Comparison of ENCODE assay signal across 33 cellular contexts in the genomic region with DNA sequence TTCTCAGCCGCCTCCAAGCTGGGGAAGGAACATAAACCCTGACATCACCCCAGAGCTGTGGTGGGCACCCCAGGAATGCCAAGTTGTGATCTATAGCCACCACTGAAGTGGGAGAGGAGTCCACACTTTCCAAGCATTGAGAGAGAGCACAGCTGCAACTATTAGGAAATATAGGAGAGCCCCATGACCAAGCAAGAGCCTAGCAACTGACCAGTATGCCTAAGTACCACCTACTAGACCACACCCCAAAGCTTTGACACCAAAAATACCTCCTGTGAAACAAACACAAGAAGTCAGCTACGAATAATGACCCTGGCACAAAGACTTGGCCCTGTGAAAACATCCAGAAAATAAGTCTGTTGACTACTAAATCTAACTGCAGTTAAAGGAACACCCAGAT.
"Had no signal": no experiment of that assay in that cellular context is flagged by ENCODE, and none has a peak within 500 bp of the region (broad histone marks: within the 10 kb centered on the region; RNA-seq: fewer than 3 reads in every experiment).

No MANE protein-coding gene starts in this region.

- H3K36me3 ChIP-seq: brain microvascular endothelial cell, cardiac muscle cell, esophagus squamous epithelium, gastrocnemius medialis, heart right ventricle, WERI-Rb-1 had no signal

- H3K27me3 Mint-ChIP-seq: activated B cell treated with CpG ODN at 0.5 μM for 24 hours; activated CD8-positive, alpha-beta T cell treated with anti-CD3 and anti-CD28 coated beads for 36 hours; activated naive CD8-positive, alpha-beta T cell; activated T-helper 17 cell treated with anti-CD3 and anti-CD28 coated beads, Interleukin-2, amount 50 U/mL, for 72 hours; effector memory CD8-positive, alpha-beta T cell; T-helper 17 cell had no signal

- H3K27me3 ChIP-seq: brain microvascular endothelial cell, cardiac muscle cell, esophagus squamous epithelium, foreskin keratinocyte, gastrocnemius medialis, heart right ventricle had no signal

- H3K4me3 Mint-ChIP-seq: activated B cell treated with CpG ODN at 0.5 μM for 24 hours; activated CD8-positive, alpha-beta T cell treated with anti-CD3 and anti-CD28 coated beads for 36 hours; activated naive CD8-positive, alpha-beta T cell; activated T-cell treated with anti-CD3 and anti-CD28 coated beads, Interleukin-2, amount 50 U/mL, for 4 hours; activated T-helper 17 cell treated with anti-CD3 and anti-CD28 coated beads, Interleukin-2, amount 50 U/mL, for 72 hours; effector memory CD8-positive, alpha-beta T cell; T-helper 17 cell; T-helper 2 cell treated with Interferon-gamma antibody and Interleukin-4, amounts not matched to agents 5 μg/mL and 100 μg/mL, for 36 hours had no signal

- H3K36me3 Mint-ChIP-seq: activated naive CD8-positive, alpha-beta T cell had no signal

- H3K4me3 ChIP-seq: cardiac muscle cell, coronary artery, esophagus squamous epithelium, gastrocnemius medialis, heart right ventricle had no signal

- H3K27ac ChIP-seq: brain microvascular endothelial cell, cardiac muscle cell, coronary artery, epithelial cell of prostate, esophagus squamous epithelium, foreskin keratinocyte, gastrocnemius medialis, heart right ventricle, WERI-Rb-1 had no signal

- H3K27ac Mint-ChIP-seq: activated B cell treated with CpG ODN at 0.5 μM for 24 hours; activated CD8-positive, alpha-beta T cell treated with anti-CD3 and anti-CD28 coated beads for 36 hours; activated naive CD8-positive, alpha-beta T cell; activated T-helper 17 cell treated with anti-CD3 and anti-CD28 coated beads, Interleukin-2, amount 50 U/mL, for 72 hours; effector memory CD8-positive, alpha-beta T cell; T-helper 17 cell; T-helper 2 cell treated with Interferon-gamma antibody and Interleukin-4, amounts not matched to agents 5 μg/mL and 100 μg/mL, for 36 hours had no signal

- ATAC-seq: activated CD4-positive, CD25-positive, alpha-beta regulatory T cell treated with anti-CD3 and anti-CD28 coated beads, Interleukin-2, amount 50 U/mL, for 24 hours; activated CD8-positive, alpha-beta T cell treated with anti-CD3 and anti-CD28 coated beads for 36 hours; activated T-cell treated with anti-CD3 and anti-CD28 coated beads, Interleukin-2, amount 50 U/mL, for 4 hours; activated T-helper 17 cell treated with anti-CD3 and anti-CD28 coated beads, Interleukin-2, amount 50 U/mL, for 72 hours; effector memory CD8-positive, alpha-beta T cell; foreskin keratinocyte; gastrocnemius medialis; heart right ventricle; T-helper 17 cell had no signal

- H3K9me3 ChIP-seq: esophagus squamous epithelium, gastrocnemius medialis had no signal

- DNase-seq: activated B cell treated with CpG ODN at 0.5 μM for 24 hours; activated CD4-positive, alpha-beta T cell treated with anti-CD3 and anti-CD28 coated beads for 48 hours; activated CD4-positive, alpha-beta T cell treated with anti-CD3 and anti-CD28 coated beads, Interleukin-2, amount 50 U/mL, for 1 hour; activated CD4-positive, alpha-beta T cell treated with anti-CD3 and anti-CD28 coated beads, Interleukin-2, amount 50 U/mL, for 48 hours; activated CD8-positive, alpha-beta memory T cell treated with anti-CD3 and anti-CD28 coated beads for 24 hours; activated CD8-positive, alpha-beta T cell treated with anti-CD3 and anti-CD28 coated beads for 36 hours; activated effector memory CD4-positive, alpha-beta T cell treated with Interleukin-2 at 50 U/mL for 16 hours; activated gamma-delta T cell treated with Interleukin-2 at 50 U/mL for 16 hours; activated naive CD4-positive, alpha-beta T cell treated with anti-CD3 and anti-CD28 coated beads, Interleukin-2, amount 50 U/mL, for 16 hours; activated naive CD4-positive, alpha-beta T cell treated with Interleukin-2 at 50 U/mL for 16 hours; activated T-cell treated with anti-CD3 and anti-CD28 coated beads, Interleukin-2, amount 50 U/mL, for 4 hours; amniotic stem cell; anterior cingulate cortex; brain microvascular endothelial cell; central memory CD4-positive, alpha-beta T cell; cerebellar nuclear complex; effector CD4-positive, alpha-beta T cell; effector memory CD8-positive, alpha-beta T cell; esophagus squamous epithelium; gastrocnemius medialis; heart right ventricle; T-helper 1 cell; T-helper 17 cell; T1000; WERI-Rb-1 had no signal

- H3K4me1 Mint-ChIP-seq: activated B cell treated with CpG ODN at 0.5 μM for 24 hours; activated T-helper 17 cell treated with anti-CD3 and anti-CD28 coated beads, Interleukin-2, amount 50 U/mL, for 72 hours; T-helper 17 cell had no signal

- H3K4me1 ChIP-seq: esophagus squamous epithelium, foreskin keratinocyte, gastrocnemius medialis had no signal
